Comparison of ENCODE assay signal across 8 cellular contexts in genomic region chr11:125494601-125494986, GRCh38. TPM values are rescaled to one million over a fixed set of nuclear protein-coding genes. Genes with fewer than 3 reads are reported as not detected.
DNase-seq lines count a peak whose midpoint lies in the region; ATAC-seq, FAIRE-seq and TF ChIP-seq lines count a peak whose summit lies in the region.

No MANE protein-coding gene starts in this region.

- ATAC-seq in activated CD4-positive, alpha-beta T cell treated with anti-CD3 and anti-CD28 coated beads for 36 hours: no peak

- H3K36me3 ChIP-seq in iPS-20b (ENCODE audit: insufficient read depth, low read depth, low read length) (peaks cover 3% of the 10 kb centered on the region; the same call in 1 of the 2 replicates), stomach smooth muscle (ENCODE audit: control insufficient read depth in 2 of 2, insufficient read depth in 2 of 2, low read length in 2 of 2) (no peaks in the 10 kb centered on the region), small intestine (ENCODE audit: control insufficient read depth in 2 of 2, insufficient read depth in 2 of 2, low read length in 2 of 2) (no peaks in the 10 kb centered on the region)

- peaks cover 36% of the 10 kb centered on the region for H3K27me3 Mint-ChIP-seq in activated CD4-positive, alpha-beta T cell treated with anti-CD3 and anti-CD28 coated beads for 36 hours

- TF ChIP-seq CTCF in astrocyte of the cerebellum (IDR thresholded peaks at IDR 0.05; ENCODE audit: low read depth, low read length, missing control alignments): no peak

- intact Hi-C loops in activated CD4-positive, alpha-beta T cell treated with anti-CD3 and anti-CD28 coated beads for 36 hours (cut with DNase I, micrococcal nuclease): no loop called here

- FAIRE-seq in small intestine (lab: Jason Lieb, UNC): no peak

- in situ Hi-C loops in astrocyte of the cerebellum (cut with HindIII; ENCODE audit: low sequenced_read_pairs): no loop called here

- no peaks in the 10 kb centered on the region for H3K9me3 Mint-ChIP-seq in activated CD4-positive, alpha-beta T cell treated with anti-CD3 and anti-CD28 coated beads for 36 hours (ENCODE audit: low read depth)

- no peaks in the 10 kb centered on the region for H3K36me3 Mint-ChIP-seq in activated CD4-positive, alpha-beta T cell treated with anti-CD3 and anti-CD28 coated beads for 36 hours (ENCODE audit: low read depth)

- peaks cover 21% of the 10 kb centered on the region for H3K4me1 Mint-ChIP-seq in activated CD4-positive, alpha-beta T cell treated with anti-CD3 and anti-CD28 coated beads for 36 hours

- H3K27ac ChIP-seq in iPS-20b (ENCODE audit: low read length) (peak overlapping the region; percentile 7), stomach smooth muscle (ENCODE audit: low read length) (no peak overlapping the region), small intestine (ENCODE audit: low read depth in 1 of 2, low read length in 1 of 2) (no peak overlapping the region)

- WGBS in small intestine, 3 donors: 15 to 17% (median 15%) methylated on average over 16 of the region's 16 CpGs

- peaks cover 9% of the 10 kb centered on the region; the same call in 1 of the 2 replicates for H3K27me3 ChIP-seq in iPS-20b (ENCODE audit: insufficient read depth, low read length)
- no peaks in the 10 kb centered on the region for H3K27me3 ChIP-seq in stomach smooth muscle (ENCODE audit: control insufficient read depth in 1 of 2, insufficient read depth in 2 of 2, low read length in 2 of 2)
- H3K27me3 ChIP-seq in small intestine (ENCODE audit: control insufficient read depth in 2 of 2, insufficient read depth in 2 of 2, low read length in 2 of 2): peaks cover 0 to 7% of the 10 kb centered on the region in 2 donors

- H3K27ac Mint-ChIP-seq in activated CD4-positive, alpha-beta T cell treated with anti-CD3 and anti-CD28 coated beads for 36 hours: no peak overlapping the region

- POLR2A ChIA-PET in activated CD4-positive, alpha-beta T cell treated with anti-CD3 and anti-CD28 coated beads for 36 hours (lab: Charles Lee): no interaction called here

- H3K9ac ChIP-seq in iPS-20b (ENCODE audit: low read depth, low read length) (peak overlapping the region; percentile 80), stomach smooth muscle (ENCODE audit: low read length in 2 of 2) (peak overlapping the region; percentile 66 to 68)

- CTCF ChIA-PET in activated CD4-positive, alpha-beta T cell treated with anti-CD3 and anti-CD28 coated beads for 36 hours (lab: Charles Lee): no interaction called here

- H3K4me3 Mint-ChIP-seq in activated CD4-positive, alpha-beta T cell treated with anti-CD3 and anti-CD28 coated beads for 36 hours: peak overlapping the region; percentile 65

- no peaks in the 10 kb centered on the region for H3K9me3 ChIP-seq in iPS-20b (ENCODE audit: insufficient read depth, low read depth, low read length)
- H3K9me3 ChIP-seq in stomach smooth muscle (ENCODE audit: control insufficient read depth in 2 of 2, low read length in 2 of 2): no peaks in the 10 kb centered on the region
- no peaks in the 10 kb centered on the region for H3K9me3 ChIP-seq in small intestine (ENCODE audit: control insufficient read depth, low read depth)

- DNase-seq in activated CD4-positive, alpha-beta T cell treated with anti-CD3 and anti-CD28 coated beads for 36 hours: peak; percentile 14
- no peak for DNase-seq in activated CD4-positive, alpha-beta T cell treated with anti-CD3 and anti-CD28 coated beads, Interleukin-2, amount 50 U/mL, for 1 hour
- DNase-seq in astrocyte of the cerebellum (ENCODE audit: low read depth) (no peak), activated gamma-delta T cell treated with Interleukin-2 at 50 U/mL for 16 hours (no peak), small intestine (no peak), NCI-H2081 treated with DMSO at 0.1 percent for 48 hours (lab: John Stamatoyannopoulos, UW) (no peak)

- H3K4me3 ChIP-seq in astrocyte of the cerebellum (ENCODE audit: low read depth, low read length): peak overlapping the region; percentile 71
- peak overlapping the region; percentile 79 for H3K4me3 ChIP-seq in iPS-20b (ENCODE audit: low read length)
- H3K4me3 ChIP-seq in stomach smooth muscle (ENCODE audit: low read length in 2 of 2): peak overlapping the region; percentile 83 to 84
- H3K4me3 ChIP-seq in small intestine (ENCODE audit: low read depth in 1 of 2, low read length in 2 of 2): no peak overlapping the region

- H3K4me1 ChIP-seq in iPS-20b (ENCODE audit: insufficient read depth, low read length): peaks cover 10% of the 10 kb centered on the region; the same call in 1 of the 2 replicates
- peaks cover 14% of the 10 kb centered on the region for H3K4me1 ChIP-seq in stomach smooth muscle (ENCODE audit: control insufficient read depth, insufficient read depth, low read length)
- H3K4me1 ChIP-seq in small intestine (ENCODE audit: control insufficient read depth in 2 of 2, insufficient read depth in 1 of 2, low read depth in 1 of 2, low read length in 1 of 2): no peaks in the 10 kb centered on the region

RNA-seq across cellular contexts. Expression of gene FEZ1, which starts 1.5 kb away (rescaled TPM):
- total RNA-seq in activated CD4-positive, alpha-beta T cell treated with anti-CD3 and anti-CD28 coated beads for 36 hours: 1 to 10 TPM; 1.4 to 1.5 TPM
- 10 to 100 TPM in 1 of 3 donors, 1 to 10 TPM in 1, under 1 TPM in 1; 0.89 to 16.0 (median 6.2) TPM for polyA plus RNA-seq in small intestine

Comparison
In these comparisons a context has a peak if more than half of its experiments do, and no peak if none do; other contexts are left out.
1. H3K4me3 ChIP-seq: peak in astrocyte of the cerebellum (single experiment), iPS-20b (single experiment) and stomach smooth muscle (2 of 2); none in small intestine (0 of 2).